ENCODE assay signal across 2 cellular contexts in genomic region chr1:155163785-155164184, GRCh38. TPM values are rescaled to one million over a fixed set of nuclear protein-coding genes. Genes with fewer than 3 reads are reported as not detected.
"Had no signal": no experiment of that assay in that cellular context is flagged by ENCODE, and none has a peak within 500 bp of the region (broad histone marks: within the 10 kb centered on the region; RNA-seq: fewer than 3 reads in every experiment).

No MANE protein-coding gene starts in this region.

RNA-seq across cellular contexts. Expression of gene TRIM46, which starts 9.9 kb away (rescaled TPM):
- total RNA-seq: Peyer's patch had no signal

RNA-seq across cellular contexts. Expression of gene EFNA1, which starts 36.1 kb away (rescaled TPM):
- total RNA-seq: OCI-LY7 had no signal
